ENCODE assay signal across 19 cellular contexts in genomic region chr12:73598626-73599025, GRCh38.
DNase-seq lines count a peak whose midpoint lies in the region; ATAC-seq, FAIRE-seq and TF ChIP-seq lines count a peak whose summit lies in the region.
"Had no signal": no experiment of that assay in that cellular context is flagged by ENCODE, and none has a peak within 500 bp of the region (broad histone marks: within the 10 kb centered on the region; RNA-seq: fewer than 3 reads in every experiment).

No MANE protein-coding gene starts in this region.

- no peaks in the 10 kb centered on the region for H3K27me3 ChIP-seq in bronchial epithelial cell (ENCODE audit: control insufficient read depth, insufficient read depth, low read length)
- no peaks in the 10 kb centered on the region for H3K27me3 ChIP-seq in pancreas
- H3K27me3 ChIP-seq: BLaER1 treated with 17β-estradiol and CSF1 and Interleukin-3, amounts not matched to agents 10 nM and 100 nM had no signal

- H3K4me3 Mint-ChIP-seq in stimulated activated effector memory CD8-positive, alpha-beta T cell treated with anti-CD3 and anti-CD28 coated beads, Interleukin-12 subunit alpha, Interleukin-12 subunit beta, amount 100 ng/mL, for 72 hours, result no peak overlapping the region
- H3K4me3 Mint-ChIP-seq: CD8-positive, alpha-beta memory T cell had no signal

- no peak for TF ChIP-seq CTCF in bronchial epithelial cell (IDR thresholded peaks at IDR 0.05; ENCODE audit: insufficient read depth, low read length, severe bottlenecking)
- TF ChIP-seq CTCF in pancreas (IDR thresholded peaks at IDR 0.05), result no peak

- DNase-seq in ELR (ENCODE audit: low read depth) (peak; percentile 12), HT1080 (ENCODE audit: low read depth) (peak; percentile 64), bronchial epithelial cell (ENCODE audit: low read depth) (peak; percentile 17), iris pigment epithelial cell (ENCODE audit: low read depth) (peak; percentile 4), pancreas (no peak), kidney tubule cell (ENCODE audit: low spot score) (no peak), germinal center (ENCODE audit: low spot score) (no peak)
- no peak for DNase-seq in stimulated activated effector memory CD8-positive, alpha-beta T cell treated with anti-CD3 and anti-CD28 coated beads, Interleukin-12 subunit alpha, Interleukin-12 subunit beta, amount 100 ng/mL, for 72 hours (ENCODE audit: low spot score in 2 of 2)
- DNase-seq: CD8-positive, alpha-beta memory T cell; DMS53; NCI-H1105 treated with DMSO at 0.1 percent for 48 hours; NCI-H1694 treated with DMSO at 0.1 percent for 48 hours; NCI-H748 treated with DMSO at 0.1 percent for 48 hours; NK-92 treated with Interleukin-12 subunit alpha and Interleukin-12 subunit beta, amount 100 ng/mL, for 24 hours; SHP77; SK-N-SH had no signal

- H3K27ac ChIP-seq in pancreas, result no peak overlapping the region

- intact Hi-C loops in pancreas (cut with DNase I), result no loop called here

- H3K27ac Mint-ChIP-seq in stimulated activated effector memory CD8-positive, alpha-beta T cell treated with anti-CD3 and anti-CD28 coated beads, Interleukin-12 subunit alpha, Interleukin-12 subunit beta, amount 100 ng/mL, for 72 hours, result no peak overlapping the region
- H3K27ac Mint-ChIP-seq: CD8-positive, alpha-beta memory T cell had no signal

- 58 to 61% methylated on average over 1 of the region's 1 CpG for WGBS in pancreas, 2 donors

- H3K4me1 Mint-ChIP-seq in stimulated activated effector memory CD8-positive, alpha-beta T cell treated with anti-CD3 and anti-CD28 coated beads, Interleukin-12 subunit alpha, Interleukin-12 subunit beta, amount 100 ng/mL, for 72 hours, result no peaks in the 10 kb centered on the region
- H3K4me1 Mint-ChIP-seq: CD8-positive, alpha-beta memory T cell had no signal

- FAIRE-seq in bronchial epithelial cell (lab: Jason Lieb, UNC), result no peak
- FAIRE-seq in pancreas (lab: Jason Lieb, UNC), result no peak
- FAIRE-seq: RCC 7860 had no signal

- no peaks in the 10 kb centered on the region for H3K36me3 ChIP-seq in bronchial epithelial cell (ENCODE audit: control insufficient read depth, insufficient read depth, low read length)
- H3K36me3 ChIP-seq in pancreas, result no peaks in the 10 kb centered on the region
- H3K36me3 ChIP-seq: BLaER1 treated with 17β-estradiol and CSF1 and Interleukin-3, amounts not matched to agents 10 nM and 100 nM; HAP-1 had no signal

- no peaks in the 10 kb centered on the region for H3K4me1 ChIP-seq in pancreas
- H3K4me1 ChIP-seq: HAP-1 had no signal

- no peaks in the 10 kb centered on the region for H3K9me3 ChIP-seq in pancreas
- H3K9me3 ChIP-seq: BLaER1 treated with 17β-estradiol and CSF1 and Interleukin-3, amounts not matched to agents 10 nM and 100 nM; HAP-1; SK-N-SH had no signal

- no peaks in the 10 kb centered on the region for H3K36me3 Mint-ChIP-seq in stimulated activated effector memory CD8-positive, alpha-beta T cell treated with anti-CD3 and anti-CD28 coated beads, Interleukin-12 subunit alpha, Interleukin-12 subunit beta, amount 100 ng/mL, for 72 hours
- H3K36me3 Mint-ChIP-seq: CD8-positive, alpha-beta memory T cell had no signal

- no peak for ATAC-seq in pancreas
- ATAC-seq in stimulated activated effector memory CD8-positive, alpha-beta T cell treated with anti-CD3 and anti-CD28 coated beads, Interleukin-12 subunit alpha, Interleukin-12 subunit beta, amount 100 ng/mL, for 72 hours, result no peak

- H3K9me3 Mint-ChIP-seq in stimulated activated effector memory CD8-positive, alpha-beta T cell treated with anti-CD3 and anti-CD28 coated beads, Interleukin-12 subunit alpha, Interleukin-12 subunit beta, amount 100 ng/mL, for 72 hours, result peaks cover 13% of the 10 kb centered on the region

- H3K4me3 ChIP-seq in bronchial epithelial cell (ENCODE audit: low read depth, low read length) (no peak overlapping the region), pancreas (no peak overlapping the region)
- H3K4me3 ChIP-seq: BLaER1 treated with 17β-estradiol and CSF1 and Interleukin-3, amounts not matched to agents 10 nM and 100 nM; HAP-1 had no signal

Comparison
In these comparisons a context has a peak if more than half of its experiments do, and no peak if none do; other contexts are left out.
1. DNase-seq: peak in ELR (single experiment), HT1080 (single experiment), bronchial epithelial cell (single experiment) and iris pigment epithelial cell (single experiment); none in pancreas (0 of 6), kidney tubule cell (single experiment), germinal center (single experiment) and stimulated activated effector memory CD8-positive, alpha-beta T cell treated with anti-CD3 and anti-CD28 coated beads, Interleukin-12 subunit alpha, Interleukin-12 subunit beta, amount 100 ng/mL, for 72 hours (0 of 2).